In genomic region chr22:38959574-38959973, GRCh38 we compare ENCODE assay signal across 26 cellular contexts. TPM values are rescaled to one million over a fixed set of nuclear protein-coding genes. Genes with fewer than 3 reads are reported as not detected.
"Had no signal": no experiment of that assay in that cellular context is flagged by ENCODE, and none has a peak within 500 bp of the region (broad histone marks: within the 10 kb centered on the region; RNA-seq: fewer than 3 reads in every experiment).

No MANE protein-coding gene starts in this region.

- H3K27me3 ChIP-seq: ascending aorta, body of pancreas, MG63, Peyer's patch had no signal

- H3K9ac ChIP-seq: SK-N-SH had no signal

- H3K9me3 Mint-ChIP-seq: activated naive CD4-positive, alpha-beta T cell treated with anti-CD3 and anti-CD28 coated beads, Interleukin-2, amount 10 ng/mL, durations not matched to agents 7 days and 5 days; activated T-helper 17 cell treated with anti-CD3 and anti-CD28 coated beads, Interleukin-2, amount 50 U/mL, for 72 hours; WTC11 had no signal

- H3K36me3 ChIP-seq: ascending aorta, MG63, Peyer's patch, SJCRH30 had no signal

- H3K27ac ChIP-seq: ascending aorta, body of pancreas, Peyer's patch, RWPE1, SJCRH30 had no signal

- H3K27ac Mint-ChIP-seq: activated naive CD4-positive, alpha-beta T cell treated with anti-CD3 and anti-CD28 coated beads, Interleukin-2, amount 10 ng/mL, durations not matched to agents 7 days and 5 days; WTC11 had no signal

- H3K4me3 Mint-ChIP-seq: activated naive CD4-positive, alpha-beta T cell treated with anti-CD3 and anti-CD28 coated beads, Interleukin-2, amount 10 ng/mL, durations not matched to agents 7 days and 5 days; activated T-helper 17 cell treated with anti-CD3 and anti-CD28 coated beads, Interleukin-2, amount 50 U/mL, for 72 hours; WTC11 had no signal

- H3K4me1 ChIP-seq: ascending aorta, SJCRH30 had no signal

- H3K9me3 ChIP-seq: ascending aorta, body of pancreas, MG63, Peyer's patch, SJCRH30, SK-N-SH had no signal

- DNase-seq: activated CD4-positive, CD25-positive, alpha-beta regulatory T cell treated with anti-CD3 and anti-CD28 coated beads, Interleukin-2, amount 50 U/mL, for 72 hours; activated gamma-delta T cell; activated naive CD4-positive, alpha-beta T cell treated with anti-CD3 and anti-CD28 coated beads, Interleukin-2, amount 10 ng/mL, durations not matched to agents 7 days and 5 days; activated T-cell treated with anti-CD3 and anti-CD28 coated beads for 4 hours; activated T-cell treated with anti-CD3 and anti-CD28 coated beads, Interleukin-2, amount 50 U/mL, for 48 hours; amniotic stem cell; central memory CD4-positive, alpha-beta T cell; MG63; MV-4-11; NCI-H1092 treated with DMSO at 0.1 percent for 48 hours; NCI-H1417 treated with DMSO at 0.1 percent for 48 hours; NCI-H1694; NCI-H2029 treated with DMSO at 0.1 percent for 48 hours; NCI-H345; NCI-H510A treated with DMSO at 0.1 percent for 48 hours; Right ventricle myocardium superior; SJCRH30; SK-N-SH had no signal

- H3K4me3 ChIP-seq: ascending aorta, body of pancreas, MG63, Peyer's patch, SJCRH30 had no signal

- H3K36me3 Mint-ChIP-seq: activated naive CD4-positive, alpha-beta T cell treated with anti-CD3 and anti-CD28 coated beads, Interleukin-2, amount 10 ng/mL, durations not matched to agents 7 days and 5 days; WTC11 had no signal

- H3K4me2 ChIP-seq: SK-N-SH had no signal

RNA-seq across cellular contexts. Expression of gene APOBEC3A, which starts 2.2 kb away (rescaled TPM):
- total RNA-seq: activated T-helper 17 cell treated with anti-CD3 and anti-CD28 coated beads, Interleukin-2, amount 50 U/mL, for 72 hours; ascending aorta; body of pancreas; bronchial epithelial cell; SJCRH30; T-helper 1 cell treated with Interleukin-12 subunit alpha and Interleukin-12 subunit beta and Interleukin-4 antibody, amounts not matched to agents 30 ng/mL and 1 ng/mL, for 36 hours; WTC11 had no signal
- polyA plus RNA-seq: SK-N-SH had no signal

RNA-seq across cellular contexts. Expression of gene APOBEC3B, which starts 22.6 kb away (rescaled TPM):
- total RNA-seq: bronchial epithelial cell had no signal
- polyA plus RNA-seq: SK-N-SH had no signal
